Comparison of ENCODE assay signal across 9 cellular contexts in the genomic region with DNA sequence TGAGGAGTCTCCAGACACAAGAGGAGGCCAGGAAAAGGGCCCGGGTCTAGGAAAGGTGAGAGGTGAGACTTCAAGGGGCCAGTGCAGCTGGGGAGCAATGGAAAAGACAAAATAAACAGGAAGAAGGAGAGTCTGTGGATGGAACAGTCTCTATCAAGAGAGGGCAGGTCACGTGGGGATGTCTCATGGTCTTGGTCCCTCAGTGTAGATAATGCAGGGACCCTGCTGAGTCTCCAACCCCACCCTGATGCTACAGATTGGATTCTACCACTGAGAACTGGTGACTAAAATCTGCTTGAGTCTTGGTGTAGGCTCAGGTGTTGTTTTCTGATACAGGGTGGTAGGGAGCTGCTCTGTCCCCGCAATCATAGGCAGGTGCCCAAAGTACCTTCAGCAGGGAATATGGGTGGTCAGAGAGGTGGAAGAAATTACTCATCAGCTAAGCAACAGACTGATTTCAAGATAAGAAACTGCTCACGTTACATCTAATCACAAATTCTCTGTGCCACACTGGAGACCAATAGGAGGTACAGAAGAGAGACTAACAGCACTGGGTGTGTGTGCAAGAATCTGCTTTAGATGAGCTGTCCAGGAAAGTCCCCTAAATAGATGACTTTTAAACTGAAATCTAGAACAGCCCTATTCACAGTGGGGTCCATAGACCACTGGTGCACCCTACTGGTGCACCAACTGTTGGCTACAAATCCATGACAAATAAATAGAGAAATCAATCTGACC.
DNase-seq lines count a peak whose midpoint lies in the region; ATAC-seq and TF ChIP-seq lines count a peak whose summit lies in the region.
"Had no signal": no experiment of that assay in that cellular context is flagged by ENCODE, and none has a peak within 500 bp of the region (broad histone marks: within the 10 kb centered on the region; RNA-seq: fewer than 3 reads in every experiment).

No MANE protein-coding gene starts in this region.

- no peaks in the 10 kb centered on the region for H3K79me2 ChIP-seq in GM23338 (replicated peaks; ENCODE audit: insufficient read depth)

- H3K9me3 Mint-ChIP-seq in GM23338, result no peaks in the 10 kb centered on the region

- H3K27ac ChIP-seq in GM23338 (ENCODE audit: low read depth) (no peak overlapping the region), substantia nigra (ENCODE audit: low read depth, low read length, poor library complexity, severe bottlenecking) (no peak overlapping the region), spleen (no peak overlapping the region)

- ATAC-seq in GM23338, result no peak
- no peak for ATAC-seq in HG02885 (IDR thresholded peaks at IDR 0.05; ENCODE audit: poor library complexity, unreplicated experiment)
- no peak for ATAC-seq in GM19035 (IDR thresholded peaks at IDR 0.05; ENCODE audit: unreplicated experiment)

- peak; percentile 32 for TF ChIP-seq CTCF in GM10266 (IDR thresholded peaks at IDR 0.05; ENCODE audit: control insufficient read depth, insufficient read depth, low read depth, missing control alignments)
- TF ChIP-seq CTCF in GM23338 (conservative IDR thresholded peaks at IDR 0.05; ENCODE audit: low read depth in 2 of 2), result peak; percentile 18 to 32; a peak in 2 of 4 replicates
- TF ChIP-seq CTCF in kidney epithelial cell (IDR thresholded peaks at IDR 0.05; ENCODE audit: insufficient read depth, low read length, poor library complexity, severe bottlenecking), result peak; percentile 8
- no peak for TF ChIP-seq CTCF in spleen (IDR thresholded peaks at IDR 0.05 in 8 of 11, conservative IDR thresholded peaks at IDR 0.05 in 3 of 11)

- H3K4me3 Mint-ChIP-seq in GM23338, result no peak overlapping the region
- H3K4me3 Mint-ChIP-seq: IgD-negative memory B cell had no signal

- no peak overlapping the region for H3K27ac Mint-ChIP-seq in GM23338

- no peaks in the 10 kb centered on the region for H3K4me1 ChIP-seq in GM23338 (ENCODE audit: insufficient read depth)
- H3K4me1 ChIP-seq in spleen, result peaks cover 0 to 12% (median 0%) of the 10 kb centered on the region in 6 donors

- H3K4me3 ChIP-seq in GM23338 (no peak overlapping the region), kidney epithelial cell (ENCODE audit: low read depth, low read length) (no peak overlapping the region), spleen (no peak overlapping the region)

- no peaks in the 10 kb centered on the region for H3F3A ChIP-seq in GM23338 (replicated peaks; ENCODE audit: low read depth)

- H3K36me3 Mint-ChIP-seq in GM23338 (ENCODE audit: low read depth), result no peaks in the 10 kb centered on the region
- H3K36me3 Mint-ChIP-seq: IgD-negative memory B cell had no signal

- no peaks in the 10 kb centered on the region for H3K27me3 ChIP-seq in GM23338 (ENCODE audit: insufficient read depth)
- H3K27me3 ChIP-seq in kidney epithelial cell (ENCODE audit: control insufficient read depth, insufficient read depth, low read length), result peaks cover 2% of the 10 kb centered on the region
- peaks cover 0 to 34% (median 0%) of the 10 kb centered on the region in 7 donors for H3K27me3 ChIP-seq in spleen (replicated peaks in 1 of 7)

- 60 to 74% (median 70%) methylated on average over 4 of the region's 4 CpGs for WGBS in spleen, 5 donors

- DNase-seq in GM10266 (ENCODE audit: extremely low spot score) (peak; percentile 11), GM23338 (ENCODE audit: low spot score) (no peak), SK-MEL-5 (ENCODE audit: low read depth, low spot score) (peak; percentile 6), kidney epithelial cell (ENCODE audit: low read depth) (no peak), substantia nigra (lab: John Stamatoyannopoulos, UW) (no peak), spleen (no peak)

- H3K9me2 ChIP-seq in GM23338 (ENCODE audit: insufficient read depth), result no peaks in the 10 kb centered on the region

- intact Hi-C loops in spleen (cut with DNase I; ENCODE audit: low total_unique reads), result no loop called here

- H3K4me2 ChIP-seq in GM23338, result no peak overlapping the region

- H4K20me1 ChIP-seq in GM23338 (replicated peaks; ENCODE audit: insufficient read depth), result no peaks in the 10 kb centered on the region; the same call in 1 of the 2 replicates

- no peak for TF ChIP-seq POLR2A in spleen (IDR thresholded peaks at IDR 0.05)

- no peaks in the 10 kb centered on the region for H3K9me3 ChIP-seq in spleen

- H2AFZ ChIP-seq in GM23338, result no peak overlapping the region

- in situ Hi-C loops in SK-MEL-5 (cut with HindIII; ENCODE audit: low pct_unique_long_range_greater_than_20kb, low sequenced_read_pairs), result no loop called here

- peaks cover 2% of the 10 kb centered on the region for H3K27me3 Mint-ChIP-seq in GM23338 (ENCODE audit: insufficient read depth, low read depth, poor library complexity)

- H3K36me3 ChIP-seq in GM23338 (ENCODE audit: insufficient read depth), result no peaks in the 10 kb centered on the region
- no peaks in the 10 kb centered on the region for H3K36me3 ChIP-seq in kidney epithelial cell (ENCODE audit: control insufficient read depth, insufficient read depth, low read length)
- H3K36me3 ChIP-seq in spleen, result no peaks in the 10 kb centered on the region

- H3K4me1 Mint-ChIP-seq in GM23338, result no peaks in the 10 kb centered on the region; the same call in 2 of the 3 replicates
- H3K4me1 Mint-ChIP-seq: IgD-negative memory B cell had no signal

TF ChIP-seq in GM23338, 12 proteins besides CTCF, POLR2A, EP300 and RAD21:
- TF ChIP-seq, protein P1, sequence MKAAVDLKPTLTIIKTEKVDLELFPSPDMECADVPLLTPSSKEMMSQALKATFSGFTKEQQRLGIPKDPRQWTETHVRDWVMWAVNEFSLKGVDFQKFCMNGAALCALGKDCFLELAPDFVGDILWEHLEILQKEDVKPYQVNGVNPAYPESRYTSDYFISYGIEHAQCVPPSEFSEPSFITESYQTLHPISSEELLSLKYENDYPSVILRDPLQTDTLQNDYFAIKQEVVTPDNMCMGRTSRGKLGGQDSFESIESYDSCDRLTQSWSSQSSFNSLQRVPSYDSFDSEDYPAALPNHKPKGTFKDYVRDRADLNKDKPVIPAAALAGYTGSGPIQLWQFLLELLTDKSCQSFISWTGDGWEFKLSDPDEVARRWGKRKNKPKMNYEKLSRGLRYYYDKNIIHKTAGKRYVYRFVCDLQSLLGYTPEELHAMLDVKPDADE (IDR thresholded peaks at IDR 0.05), result no peak

Comparison
In these comparisons a context has a peak if more than half of its experiments do, and no peak if none do; other contexts are left out.
1. DNase-seq: peak in GM10266 (single experiment) and SK-MEL-5 (single experiment); none in GM23338 (single experiment), kidney epithelial cell (single experiment), substantia nigra (0 of 49) and spleen (single experiment).
2. CTCF ChIP-seq: peak in GM10266 (single experiment), GM23338 (2 of 2) and kidney epithelial cell (single experiment); none in spleen (0 of 11).